In the genomic region with DNA sequence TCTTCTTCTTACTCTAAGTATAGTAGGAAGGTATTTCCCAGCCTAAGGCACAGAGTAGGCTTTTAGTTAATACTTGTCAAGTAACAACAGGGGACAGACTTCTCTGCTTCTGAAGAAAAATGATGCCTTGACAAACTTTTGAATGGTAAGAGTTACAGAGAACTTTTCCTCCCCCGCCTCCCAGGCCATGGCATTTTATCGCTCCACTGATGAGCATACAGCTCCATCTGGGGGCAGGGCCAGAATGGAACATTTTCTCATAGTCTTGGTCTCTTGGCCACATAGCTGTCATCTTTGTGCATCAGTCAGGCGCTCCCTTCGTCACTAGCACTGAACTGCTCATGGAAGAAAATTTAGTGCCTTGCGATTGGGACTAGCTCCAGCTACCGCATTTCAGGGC, we compare ENCODE assay signal across 8 cellular contexts.
A peak's percentile ranks its signal among the peaks of the same experiment; 100 is the strongest.
DNase-seq lines count a peak whose midpoint lies in the region; ATAC-seq and TF ChIP-seq lines count a peak whose summit lies in the region.

No MANE protein-coding gene starts in this region.

- DNase-seq in AG08395 (ENCODE audit: low spot score), result peak; percentile 61
- DNase-seq in myocyte (ENCODE audit: low read depth), result peak; percentile 95
- no peak for DNase-seq in NCI-H1694 treated with DMSO at 0.1 percent for 48 hours (lab: John Stamatoyannopoulos, UW)
- DNase-seq in COLO668 (lab: John Stamatoyannopoulos, UW; ENCODE audit: unreplicated experiment), result no peak
- no peak for DNase-seq in 8988T

- H3K27me3 ChIP-seq in OCI-LY1 (ENCODE audit: insufficient read depth, low read length), result no peaks in the 10 kb centered on the region

- peak; percentile 46 for ATAC-seq in GM18867 (IDR thresholded peaks at IDR 0.05; ENCODE audit: unreplicated experiment)
- ATAC-seq in esophagus mucosa, result peak; percentile 52

- TF ChIP-seq CTCF in OCI-LY1 (IDR thresholded peaks at IDR 0.05; ENCODE audit: low read length), result peak; percentile 41; the same call in 1 of the 2 replicates

- no peaks in the 10 kb centered on the region for H3K9me3 ChIP-seq in OCI-LY1 (ENCODE audit: low read length)

- H3K4me1 ChIP-seq in OCI-LY1 (ENCODE audit: insufficient read depth, low read length, severe bottlenecking), result no peaks in the 10 kb centered on the region

- no peaks in the 10 kb centered on the region for H3F3A ChIP-seq in OCI-LY1 (ENCODE audit: insufficient read depth, low read length)

- no peaks in the 10 kb centered on the region for H3K79me2 ChIP-seq in OCI-LY1 (ENCODE audit: insufficient read depth, low read length)

- no peak overlapping the region for H3K4me2 ChIP-seq in OCI-LY1 (ENCODE audit: low read length)

- H3K9me2 ChIP-seq in OCI-LY1 (ENCODE audit: low read depth, low read length), result no peaks in the 10 kb centered on the region

- H3K36me3 ChIP-seq in OCI-LY1 (ENCODE audit: insufficient read depth, low read length), result no peaks in the 10 kb centered on the region

- H3K9ac ChIP-seq in OCI-LY1 (ENCODE audit: low read length), result no peak overlapping the region

- no peaks in the 10 kb centered on the region for H4K20me1 ChIP-seq in OCI-LY1 (ENCODE audit: insufficient read depth, low read length)

- H2AFZ ChIP-seq in OCI-LY1 (ENCODE audit: low read length), result no peak overlapping the region

- no peak overlapping the region for H3K27ac ChIP-seq in OCI-LY1 (ENCODE audit: low read depth, low read length, poor library complexity, severe bottlenecking)

- no peak overlapping the region for H3K4me3 ChIP-seq in OCI-LY1 (ENCODE audit: low read depth, low read length, poor library complexity, severe bottlenecking)

Comparison
In these comparisons a context has a peak if more than half of its experiments do, and no peak if none do; other contexts are left out.
1. DNase-seq: peak in AG08395 (single experiment) and myocyte (single experiment); none in NCI-H1694 treated with DMSO at 0.1 percent for 48 hours (single experiment), COLO668 (single experiment) and 8988T (single experiment).